ENCODE assay signal across 2 cellular contexts in genomic region chr5:68065321-68065720, GRCh38.
DNase-seq lines count a peak whose midpoint lies in the region; ATAC-seq, FAIRE-seq and TF ChIP-seq lines count a peak whose summit lies in the region.
"Not testable (repeated sequence)": the region's sequence is repeated elsewhere in the genome, so short reads cannot be mapped to it uniquely, and the experiment has no call there.

No MANE protein-coding gene starts in this region.

- not testable (repeated sequence) for H3K9me3 ChIP-seq in HEK293 (ENCODE audit: control insufficient read depth, insufficient read depth, low read depth, low read length); K562 (replicated peaks; ENCODE audit: control insufficient read depth, insufficient read depth, low read depth, low read length)

- H2AFZ ChIP-seq in K562 (ENCODE audit: low read depth, low read length): not testable (repeated sequence)

- H3K36me3 ChIP-seq in HEK293 (ENCODE audit: control insufficient read depth in 2 of 2, insufficient read depth in 1 of 2, low read length in 2 of 2); K562 (ENCODE audit: control insufficient read depth, insufficient read depth, low read length): not testable (repeated sequence)

- DNase-seq in K562 (ENCODE audit: extremely low read depth in 1 of 4, low spot score in 3 of 4): not testable (repeated sequence)

- POLR2A ChIA-PET in HEK293 (lab: Yijun Ruan, JAX); K562 (lab: Yijun Ruan, JAX): not testable (repeated sequence)

- not testable (repeated sequence) for TF ChIP-seq EP300 in K562 (IDR thresholded peaks at IDR 0.05; ENCODE audit: low read length)

- H4K20me1 ChIP-seq in K562 (replicated peaks; ENCODE audit: control insufficient read depth, insufficient read depth, low read length): not testable (repeated sequence)

- in situ Hi-C loops in K562 (cut with MboI): not testable (repeated sequence)

- not testable (repeated sequence) for H3K9me1 ChIP-seq in K562 (ENCODE audit: control insufficient read depth, insufficient read depth, low read length)

- not testable (repeated sequence) for H3K27ac ChIP-seq in HEK293 (ENCODE audit: extremely low read depth, low read depth, low read length); K562 (ENCODE audit: extremely low read depth, low read depth, low read length)

- not testable (repeated sequence) for H3K9ac ChIP-seq in K562 (ENCODE audit: insufficient read depth in 1 of 2, low read depth in 2 of 2, low read length in 2 of 2)

- WGBS in K562 (ENCODE audit: insufficient coverage, low coverage, missing lambda C conversion rate): 0% methylated on average over 3 of the region's 3 CpGs

- CTCF ChIA-PET in HEK293 (lab: Yijun Ruan, JAX); K562 (lab: Yijun Ruan, JAX; ENCODE audit: low intra/inter-chr PET ratio): not testable (repeated sequence)

- not testable (repeated sequence) for FAIRE-seq in K562 (lab: Jason Lieb, UNC)

- BruUV-seq in K562 (replicated peaks; lab: Mats Ljungman, UMichigan): not testable (repeated sequence)

- H3K4me1 ChIP-seq in HEK293 (ENCODE audit: control insufficient read depth, insufficient read depth, low read length); K562 (replicated peaks in 1 of 2; ENCODE audit: control insufficient read depth in 2 of 2, insufficient read depth in 2 of 2, low read length in 2 of 2): not testable (repeated sequence)

- not testable (repeated sequence) for TF ChIP-seq POLR2A in K562 (conservative IDR thresholded peaks at IDR 0.05)

- TF ChIP-seq RAD21 in K562 (CRISPR knock-in tag; conservative IDR thresholded peaks at IDR 0.05 in 1 of 2, IDR thresholded peaks at IDR 0.05 in 1 of 2): not testable (repeated sequence)

- not testable (repeated sequence) for H3K27me3 ChIP-seq in K562 (ENCODE audit: control insufficient read depth in 2 of 2, insufficient read depth in 2 of 2, low read length in 2 of 2)

- H3K4me3 ChIP-seq in HEK293 (ENCODE audit: low read depth, low read length); K562: not testable (repeated sequence)

- not testable (repeated sequence) for TF ChIP-seq CTCF in HEK293 (tag by site-specific recombination; IDR thresholded peaks at IDR 0.05); K562 (IDR thresholded peaks at IDR 0.05 in 2 of 3, conservative IDR thresholded peaks at IDR 0.05 in 1 of 3; ENCODE audit: insufficient read depth in 2 of 3, low read depth in 1 of 3, low read length in 3 of 3)

- not testable (repeated sequence) for H3K4me2 ChIP-seq in K562 (ENCODE audit: insufficient read depth, low read length)

- intact Hi-C loops in K562 (cut with micrococcal nuclease): not testable (repeated sequence)

- not testable (repeated sequence) for ATAC-seq in K562

- H3K79me2 ChIP-seq in K562 (ENCODE audit: control insufficient read depth, insufficient read depth, low read length): not testable (repeated sequence)

TF ChIP-seq in HEK293, 187 proteins besides CTCF, POLR2A, EP300 and RAD21:
- TF ChIP-seq, protein P1, sequence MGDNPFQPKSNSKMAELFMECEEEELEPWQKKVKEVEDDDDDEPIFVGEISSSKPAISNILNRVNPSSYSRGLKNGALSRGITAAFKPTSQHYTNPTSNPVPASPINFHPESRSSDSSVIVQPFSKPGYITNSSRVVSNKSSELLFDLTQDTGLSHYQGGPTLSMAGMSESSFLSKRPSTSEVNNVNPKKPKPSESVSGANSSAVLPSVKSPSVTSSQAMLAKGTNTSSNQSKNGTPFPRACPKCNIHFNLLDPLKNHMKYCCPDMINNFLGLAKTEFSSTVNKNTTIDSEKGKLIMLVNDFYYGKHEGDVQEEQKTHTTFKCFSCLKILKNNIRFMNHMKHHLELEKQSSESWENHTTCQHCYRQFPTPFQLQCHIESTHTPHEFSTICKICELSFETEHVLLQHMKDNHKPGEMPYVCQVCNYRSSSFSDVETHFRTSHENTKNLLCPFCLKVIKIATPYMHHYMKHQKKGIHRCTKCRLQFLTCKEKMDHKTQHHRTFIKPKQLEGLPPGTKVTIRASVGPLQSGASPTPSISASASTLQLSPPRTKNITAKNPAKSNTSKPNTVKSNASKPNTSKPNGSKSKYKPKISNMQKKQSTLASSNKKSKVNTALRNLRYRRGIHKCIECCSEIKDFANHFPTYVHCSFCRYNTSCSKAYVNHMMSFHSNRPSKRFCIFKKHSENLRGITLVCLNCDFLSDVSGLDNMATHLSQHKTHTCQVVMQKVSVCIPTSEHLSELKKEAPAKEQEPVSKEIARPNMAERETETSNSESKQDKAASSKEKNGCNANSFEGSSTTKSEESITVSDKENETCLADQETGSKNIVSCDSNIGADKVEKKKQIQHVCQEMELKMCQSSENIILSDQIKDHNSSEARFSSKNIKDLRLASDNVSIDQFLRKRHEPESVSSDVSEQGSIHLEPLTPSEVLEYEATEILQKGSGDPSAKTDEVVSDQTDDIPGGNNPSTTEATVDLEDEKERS (tag by site-specific recombination; IDR thresholded peaks at IDR 0.05): peak; percentile 55; the same call in 1 of the 2 replicates
- peak; percentile 77 for TF ChIP-seq ZNF146 (tag by site-specific recombination; IDR thresholded peaks at IDR 0.05)

TF ChIP-seq in K562, 482 proteins besides CTCF, POLR2A, EP300 and RAD21:
- TF ChIP-seq ZNF146 (CRISPR knock-in tag; IDR thresholded peaks at IDR 0.05; ENCODE audit: unreplicated experiment): peak; percentile 50
